In the genomic region with DNA sequence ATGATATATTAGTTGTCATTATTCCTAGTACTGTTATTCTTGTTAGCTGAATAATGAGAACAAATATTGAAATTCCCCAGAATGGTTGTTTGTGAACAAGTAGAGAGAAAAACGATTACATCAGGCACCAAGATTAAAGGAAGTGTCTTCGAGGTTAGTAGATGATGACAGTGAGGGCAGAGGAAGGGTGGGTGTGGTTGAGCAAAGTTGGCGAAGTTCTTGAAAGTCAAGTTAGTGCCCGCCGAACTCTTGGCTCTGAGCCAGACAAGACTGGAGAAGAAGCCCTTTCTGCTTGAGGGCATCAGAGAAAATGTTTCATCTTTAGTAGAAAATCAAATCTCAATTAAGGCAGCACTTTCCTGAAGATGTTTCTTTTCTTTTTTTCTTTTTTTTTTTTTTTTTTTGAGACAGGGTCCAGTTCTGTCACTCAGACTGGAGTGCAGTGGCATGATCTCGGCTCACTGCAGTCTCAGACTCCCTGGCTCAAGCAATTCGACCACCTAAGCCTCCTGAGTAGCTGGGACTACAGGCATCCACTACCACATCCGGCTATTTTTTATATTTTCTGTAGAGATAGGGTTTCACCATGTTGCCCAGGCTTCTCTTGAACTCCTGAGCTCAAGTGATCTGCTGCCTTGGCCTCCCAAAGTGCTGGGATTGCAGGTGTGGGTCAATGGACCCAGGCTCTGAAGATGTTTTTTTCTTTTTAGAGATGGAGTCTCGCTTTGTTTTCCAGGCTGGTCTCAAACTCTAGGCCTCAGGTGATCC, we compare ENCODE assay signal across 9 cellular contexts.
DNase-seq lines count a peak whose midpoint lies in the region; ATAC-seq and TF ChIP-seq lines count a peak whose summit lies in the region.
"Had no signal": no experiment of that assay in that cellular context is flagged by ENCODE, and none has a peak within 500 bp of the region (broad histone marks: within the 10 kb centered on the region; RNA-seq: fewer than 3 reads in every experiment).

No MANE protein-coding gene starts in this region.

- no peaks in the 10 kb centered on the region for H3K27me3 ChIP-seq in HL-60 (ENCODE audit: insufficient read depth, poor library complexity, severe bottlenecking)
- H3K27me3 ChIP-seq in esophagus squamous epithelium: no peaks in the 10 kb centered on the region
- H3K27me3 ChIP-seq: SJSA1 had no signal

- H3K36me3 ChIP-seq in esophagus squamous epithelium: no peaks in the 10 kb centered on the region
- H3K36me3 ChIP-seq: SJSA1 had no signal

- 34 to 38% methylated on average over 9 of the region's 9 CpGs for WGBS in esophagus squamous epithelium, 2 donors

- no peak for ATAC-seq in GM19467 (IDR thresholded peaks at IDR 0.05; ENCODE audit: unreplicated experiment)

- TF ChIP-seq POLR2A in esophagus squamous epithelium (IDR thresholded peaks at IDR 0.05): no peak

- H3K9me3 ChIP-seq in esophagus squamous epithelium: no peaks in the 10 kb centered on the region
- H3K9me3 ChIP-seq: SJSA1 had no signal

- peaks cover 3 to 34% (median 15%) of the 10 kb centered on the region in 3 donors for H3K4me1 ChIP-seq in esophagus squamous epithelium

- peak; percentile 89 to 95 for DNase-seq in HL-60 (ENCODE audit: low read depth in 1 of 2, low spot score in 1 of 2)
- DNase-seq in activated CD4-positive, alpha-beta T cell treated with anti-CD3 and anti-CD28 coated beads, Interleukin-2, amount 50 U/mL, for 4 hours: peak; percentile 84 to 86
- peak; percentile 36 for DNase-seq in esophagus squamous epithelium (lab: John Stamatoyannopoulos, UW)
- DNase-seq in stimulated activated CD4-positive, alpha-beta T cell treated with anti-CD3 and anti-CD28 coated beads, Interleukin-4, amount 100 ng/mL, for 4 hours: peak; percentile 54 to 86
- no peak for DNase-seq in NCI-H82 (lab: John Stamatoyannopoulos, UW)
- DNase-seq in HCEC 1CT: no peak
- no peak for DNase-seq in GM20000 (ENCODE audit: low spot score)

- H3K27ac ChIP-seq in HL-60 (replicated peaks) (peak overlapping the region; percentile 42; the same call in 1 of the 2 replicates), esophagus squamous epithelium (peak overlapping the region in 3 of 4 donors; percentile 37 to 50 (median 43))
- H3K27ac ChIP-seq: SJSA1 had no signal

- H3K4me3 ChIP-seq in HL-60 (replicated peaks; ENCODE audit: insufficient read depth, low read length) (no peak overlapping the region), esophagus squamous epithelium (no peak overlapping the region)
- H3K4me3 ChIP-seq: SJSA1 had no signal

- TF ChIP-seq CTCF in HL-60 (IDR thresholded peaks at IDR 0.05; ENCODE audit: insufficient read depth, low read length): no peak
- TF ChIP-seq CTCF in esophagus squamous epithelium (IDR thresholded peaks at IDR 0.05): no peak
- TF ChIP-seq CTCF in GM20000 (IDR thresholded peaks at IDR 0.05; ENCODE audit: extremely low read depth, missing control alignments): no peak

- intact Hi-C loops in esophagus squamous epithelium (cut with DNase I): no loop called here

Comparison
In these comparisons a context has a peak if more than half of its experiments do, and no peak if none do; other contexts are left out.
1. DNase-seq: peak in HL-60 (2 of 2), activated CD4-positive, alpha-beta T cell treated with anti-CD3 and anti-CD28 coated beads, Interleukin-2, amount 50 U/mL, for 4 hours (2 of 2), esophagus squamous epithelium (single experiment) and stimulated activated CD4-positive, alpha-beta T cell treated with anti-CD3 and anti-CD28 coated beads, Interleukin-4, amount 100 ng/mL, for 4 hours (2 of 2); none in NCI-H82 (single experiment), HCEC 1CT (single experiment) and GM20000 (single experiment).